Comparison of ENCODE assay signal across 9 cellular contexts in the genomic region with DNA sequence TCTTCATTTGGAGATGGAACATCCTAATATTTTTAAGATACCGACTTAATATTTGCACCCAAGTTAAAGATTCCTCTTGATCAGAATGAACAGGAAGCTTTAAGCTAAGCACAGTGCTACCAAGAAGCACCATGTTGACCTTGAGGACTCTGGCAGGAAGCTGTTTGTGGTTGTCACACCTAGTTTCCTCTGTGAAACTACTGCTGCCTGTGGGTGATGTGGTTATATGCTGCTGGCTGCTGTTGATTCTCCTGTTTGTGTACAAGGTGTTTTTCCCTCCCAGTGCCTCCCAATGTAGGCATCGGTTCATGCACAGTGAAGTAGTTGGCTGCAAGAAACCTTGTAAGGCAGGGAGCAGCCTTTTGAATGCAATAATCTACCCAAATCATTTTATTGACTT. TPM values are rescaled to one million over a fixed set of nuclear protein-coding genes. Genes with fewer than 3 reads are reported as not detected.
DNase-seq lines count a peak whose midpoint lies in the region; ATAC-seq and TF ChIP-seq lines count a peak whose summit lies in the region.
"Had no signal": no experiment of that assay in that cellular context is flagged by ENCODE, and none has a peak within 500 bp of the region (broad histone marks: within the 10 kb centered on the region; RNA-seq: fewer than 3 reads in every experiment).

No MANE protein-coding gene starts in this region.

- H3K27me3 ChIP-seq in GM23338 (ENCODE audit: insufficient read depth), result no peaks in the 10 kb centered on the region

- peak overlapping the region; percentile 90 to 95 for H3K27ac Mint-ChIP-seq in T-cell
- H3K27ac Mint-ChIP-seq in GM23338, result no peak overlapping the region

- H3K4me1 ChIP-seq in GM23338 (ENCODE audit: insufficient read depth), result no peaks in the 10 kb centered on the region

- H3K4me3 ChIP-seq in astrocyte of the spinal cord (ENCODE audit: low read depth, low read length) (no peak overlapping the region), GM23338 (no peak overlapping the region)

- H3K4me2 ChIP-seq in GM23338, result no peak overlapping the region

- no peak overlapping the region for H2AFZ ChIP-seq in GM23338

- peak overlapping the region; percentile 77 to 83 (median 78) for H3K4me3 Mint-ChIP-seq in T-cell
- no peak overlapping the region for H3K4me3 Mint-ChIP-seq in GM23338

- ATAC-seq in GM18511 (IDR thresholded peaks at IDR 0.05; ENCODE audit: unreplicated experiment), result peak; percentile 100
- peak; percentile 100 for ATAC-seq in HG02798 (IDR thresholded peaks at IDR 0.05; ENCODE audit: poor library complexity, unreplicated experiment)
- peak; percentile 79 to 86 (median 82) for ATAC-seq in T-cell (replicated peaks in 1 of 4)
- no peak for ATAC-seq in GM23338
- ATAC-seq: HCT116 had no signal

- TF ChIP-seq CTCF in astrocyte of the spinal cord (IDR thresholded peaks at IDR 0.05; ENCODE audit: low read depth, low read length), result no peak
- TF ChIP-seq CTCF in GM23338 (conservative IDR thresholded peaks at IDR 0.05; ENCODE audit: low read depth in 2 of 2), result no peak

- no peaks in the 10 kb centered on the region for H3F3A ChIP-seq in GM23338 (replicated peaks; ENCODE audit: low read depth)

- peaks cover 90 to 95% (median 95%) of the 10 kb centered on the region in 3 donors for H3K4me1 Mint-ChIP-seq in T-cell
- H3K4me1 Mint-ChIP-seq in GM23338, result peaks cover 3% of the 10 kb centered on the region; the same call in 2 of the 3 replicates

- no peak overlapping the region for H3K27ac ChIP-seq in GM23338 (ENCODE audit: low read depth)

- H3K9me3 Mint-ChIP-seq in T-cell, result no peaks in the 10 kb centered on the region
- H3K9me3 Mint-ChIP-seq in GM23338, result no peaks in the 10 kb centered on the region

- DNase-seq in T-cell, result peak; percentile 49 to 92 (median 76)
- peak; percentile 15 for DNase-seq in astrocyte of the spinal cord (ENCODE audit: low read depth, low spot score)
- DNase-seq in stimulated activated CD8-positive, alpha-beta memory T cell treated with anti-CD3 and anti-CD28 coated beads, Interleukin-7, amount 100 ng/mL, for 48 hours (ENCODE audit: extremely low read depth in 1 of 2, low read depth in 1 of 2), result peak; percentile 22 to 69
- no peak for DNase-seq in GM23338 (ENCODE audit: low spot score)
- no peak for DNase-seq in NCI-H345 (lab: John Stamatoyannopoulos, UW)
- no peak for DNase-seq in NCI-H2029 treated with DMSO at 0.1 percent for 48 hours (lab: John Stamatoyannopoulos, UW)

- CTCF ChIA-PET in T-cell (lab: Charles Lee), result interaction anchor here (0.6 to 2.0 kb wide), 9 partner anchors 11 to 61 kb away, joined by 3 to 19 read pairs (median 4); partner anchors contain the start of genes AKTIP (in 1 of the 2) and RBL2 (in 1 of the 2)

- POLR2A ChIA-PET in T-cell (lab: Charles Lee), result interaction anchor here (0.6 to 2.4 kb wide), 8 partner anchors 9 to 46 kb away, joined by 3 to 15 read pairs (median 7); partner anchors contain the start of genes AKTIP (in 2 of the 2) and RBL2 (in 1 of the 2)

- H3K36me3 ChIP-seq in GM23338 (ENCODE audit: insufficient read depth), result peaks cover 45% of the 10 kb centered on the region

- H3K79me2 ChIP-seq in GM23338 (replicated peaks; ENCODE audit: insufficient read depth), result no peaks in the 10 kb centered on the region

- H3K36me3 Mint-ChIP-seq in T-cell, result peaks cover 57% of the 10 kb centered on the region
- peaks cover 54% of the 10 kb centered on the region for H3K36me3 Mint-ChIP-seq in GM23338 (ENCODE audit: low read depth)

- no peaks in the 10 kb centered on the region for H3K27me3 Mint-ChIP-seq in T-cell
- H3K27me3 Mint-ChIP-seq in GM23338 (ENCODE audit: insufficient read depth, low read depth, poor library complexity), result peaks cover 4% of the 10 kb centered on the region

- no peaks in the 10 kb centered on the region for H4K20me1 ChIP-seq in GM23338 (replicated peaks; ENCODE audit: insufficient read depth)

- no peaks in the 10 kb centered on the region for H3K9me2 ChIP-seq in GM23338 (ENCODE audit: insufficient read depth)

- in situ Hi-C loops in astrocyte of the spinal cord (cut with HindIII; ENCODE audit: low sequenced_read_pairs), result loop anchor here (5.0 kb wide), 1 partner anchor 45 kb away; the partner anchor contains the start of gene AKTIP

TF ChIP-seq in GM23338, 12 proteins besides CTCF, POLR2A, EP300 and RAD21 (continues in another document):
- TF ChIP-seq POLR2AphosphoS5 (IDR thresholded peaks at IDR 0.05; ENCODE audit: low read depth), result no peak
- TF ChIP-seq STAT1 (IDR thresholded peaks at IDR 0.05; ENCODE audit: unreplicated experiment), result no peak
- TF ChIP-seq ZNF462 (CRISPR knock-in tag; IDR thresholded peaks at IDR 0.05), result no peak
- no peak for TF ChIP-seq ZNF331 (CRISPR knock-in tag; IDR thresholded peaks at IDR 0.05; ENCODE audit: low read depth)

RNA-seq across cellular contexts. Expression of gene RBL2, which starts 23.4 kb away (rescaled TPM):
- total RNA-seq in T-cell, result 100 to 1,000 TPM; 193 to 366 (median 261) TPM
- total RNA-seq in GM23338 (2014; rRNA removed; shearing (Covaris generic)), result 34.1 and 43.3 TPM in 2 replicates
- 9.8 and 15.4 TPM in 2 replicates for polyA plus RNA-seq in GM23338 (2016; fragmentation: Nextera tagmentation; extraction: Ambion mirVana)

RNA-seq across cellular contexts. Expression of gene AKTIP, which starts 45.3 kb away (rescaled TPM):
- total RNA-seq in T-cell, result 10 to 100 TPM; 56.3 to 96.8 (median 70.6) TPM
- total RNA-seq in GM23338 (2014; rRNA removed; shearing (Covaris generic)), result 14.7 and 21.6 TPM in 2 replicates
- polyA plus RNA-seq in GM23338 (2016; fragmentation: Nextera tagmentation; extraction: Ambion mirVana), result 15.2 and 17.3 TPM in 2 replicates

Comparison
In these comparisons a context has a peak if more than half of its experiments do, and no peak if none do; other contexts are left out.
1. DNase-seq: peak in T-cell (34 of 34), astrocyte of the spinal cord (single experiment) and stimulated activated CD8-positive, alpha-beta memory T cell treated with anti-CD3 and anti-CD28 coated beads, Interleukin-7, amount 100 ng/mL, for 48 hours (2 of 2); none in GM23338 (single experiment), NCI-H345 (single experiment) and NCI-H2029 treated with DMSO at 0.1 percent for 48 hours (single experiment).